8 cellular contexts compared by ENCODE assay signal in genomic region chr13:73000027-73000674, GRCh38. TPM values are rescaled to one million over a fixed set of nuclear protein-coding genes. Genes with fewer than 3 reads are reported as not detected.
A peak's percentile ranks its signal among the peaks of the same experiment; 100 is the strongest.
DNase-seq lines count a peak whose midpoint lies in the region; ATAC-seq and TF ChIP-seq lines count a peak whose summit lies in the region.

No MANE protein-coding gene starts in this region.

- H3K27ac ChIP-seq in IMR-90 (ENCODE audit: insufficient read depth, low read length) (no peak overlapping the region), gastroesophageal sphincter (no peak overlapping the region)

- CTCF ChIA-PET in IMR-90 (lab: Yijun Ruan, JAX) = no interaction called here

- H2BK15ac ChIP-seq in IMR-90 (ENCODE audit: low read depth, low read length) = no peak overlapping the region

- no peak for TF ChIP-seq RAD21 in IMR-90 (IDR thresholded peaks at IDR 0.05; ENCODE audit: low read length)

- H3K4me1 ChIP-seq in IMR-90 (ENCODE audit: control insufficient read depth, insufficient read depth, low read length) (no peaks in the 10 kb centered on the region), gastroesophageal sphincter (no peaks in the 10 kb centered on the region)

- H3K9ac ChIP-seq in IMR-90 (ENCODE audit: low read depth, low read length) = no peak overlapping the region

- peak; percentile 74 for ATAC-seq in GM21390 (IDR thresholded peaks at IDR 0.05; ENCODE audit: unreplicated experiment)
- no peak for ATAC-seq in IMR-90 (ENCODE audit: low read depth)
- peak; percentile 82 to 86 for ATAC-seq in stimulated activated naive B cell treated with anti-CD40 and anti-IgM and Interleukin-4, amounts not matched to agents 10 μg/mL and 1 μg/mL and 100 μg/mL, for 72 hours (replicated peaks)
- ATAC-seq in gastroesophageal sphincter = no peak

- no peak for TF ChIP-seq EP300 in gastroesophageal sphincter (IDR thresholded peaks at IDR 0.05)

- POLR2A ChIA-PET in IMR-90 (lab: Charles Lee; ENCODE audit: unreplicated experiment) = no interaction called here

- H3K36me3 Mint-ChIP-seq in stimulated activated naive B cell treated with anti-CD40 and anti-IgM and Interleukin-4, amounts not matched to agents 10 μg/mL and 1 μg/mL and 100 μg/mL, for 72 hours = peaks cover 11 to 30% of the 10 kb centered on the region in 2 donors

- no peaks in the 10 kb centered on the region for H3K9me1 ChIP-seq in IMR-90 (ENCODE audit: insufficient read depth, low read length)

- H2AFZ ChIP-seq in IMR-90 (replicated peaks; ENCODE audit: low read length, poor library complexity) = no peak overlapping the region

- no peaks in the 10 kb centered on the region for H3K79me1 ChIP-seq in IMR-90 (ENCODE audit: low read depth in 1 of 2, low read length in 2 of 2)

- no peak overlapping the region for H2AK9ac ChIP-seq in IMR-90 (replicated peaks; ENCODE audit: low read depth, low read length, poor library complexity)

- no peak overlapping the region for H2BK5ac ChIP-seq in IMR-90 (ENCODE audit: low read depth, low read length, poor library complexity, severe bottlenecking)

- no peak overlapping the region for H4K8ac ChIP-seq in IMR-90 (ENCODE audit: low read depth in 2 of 2, low read length in 2 of 2)

- H3K36me3 ChIP-seq in IMR-90 (ENCODE audit: control insufficient read depth, insufficient read depth, low read length) (peaks cover 2% of the 10 kb centered on the region; the same call in 1 of the 2 replicates), gastroesophageal sphincter (peaks cover 0 to 41% of the 10 kb centered on the region in 2 donors)

- no peak overlapping the region for H3K4me3 ChIP-seq in IMR-90 (ENCODE audit: insufficient read depth, low read depth, low read length)
- H3K4me3 ChIP-seq in gastroesophageal sphincter = no peak overlapping the region

- no peaks in the 10 kb centered on the region for H3K27me3 Mint-ChIP-seq in stimulated activated naive B cell treated with anti-CD40 and anti-IgM and Interleukin-4, amounts not matched to agents 10 μg/mL and 1 μg/mL and 100 μg/mL, for 72 hours

- no peaks in the 10 kb centered on the region for H3K9me3 ChIP-seq in IMR-90 (ENCODE audit: control insufficient read depth, insufficient read depth, low read length)
- H3K9me3 ChIP-seq in gastroesophageal sphincter = no peaks in the 10 kb centered on the region

- TF ChIP-seq CTCF in GM10266 (IDR thresholded peaks at IDR 0.05; ENCODE audit: control insufficient read depth, insufficient read depth, low read depth, missing control alignments) (no peak), IMR-90 (conservative IDR thresholded peaks at IDR 0.05; ENCODE audit: low read depth, low read length) (no peak), gastroesophageal sphincter (IDR thresholded peaks at IDR 0.05) (no peak)

- no peak overlapping the region for H2BK20ac ChIP-seq in IMR-90 (ENCODE audit: low read depth, low read length)

- H3K4me1 Mint-ChIP-seq in stimulated activated naive B cell treated with anti-CD40 and anti-IgM and Interleukin-4, amounts not matched to agents 10 μg/mL and 1 μg/mL and 100 μg/mL, for 72 hours = peaks cover 4 to 9% of the 10 kb centered on the region in 2 donors

- dilution Hi-C loops in IMR-90 (cut with HindIII; ENCODE audit: low sequenced_read_pairs, unreplicated experiment) = no loop called here

- TF ChIP-seq POLR2A in IMR-90 (IDR thresholded peaks at IDR 0.05; ENCODE audit: low read depth, low read length) = no peak
- TF ChIP-seq POLR2A in gastroesophageal sphincter (IDR thresholded peaks at IDR 0.05) = no peak

- no peaks in the 10 kb centered on the region for H3K9me3 Mint-ChIP-seq in stimulated activated naive B cell treated with anti-CD40 and anti-IgM and Interleukin-4, amounts not matched to agents 10 μg/mL and 1 μg/mL and 100 μg/mL, for 72 hours

- WGBS in IMR-90 (ENCODE audit: extremely low coverage in 2 of 2, insufficient read length in 1 of 2), 2 experiments = 100% methylated on average over 1 of the region's 4 CpGs; no CpG with 5 or more reads in 1 of the 2 experiments
- 77 to 78% methylated on average over 3 to 4 of the region's 4 CpGs for WGBS in gastroesophageal sphincter (ENCODE audit: low coverage in 1 of 2), 2 donors

- no TSS peak for BruUV-seq in IMR-90 (replicated peaks; lab: Mats Ljungman, UMichigan)

- H3K23ac ChIP-seq in IMR-90 (ENCODE audit: low read depth, low read length) = no peak overlapping the region

- H3K56ac ChIP-seq in IMR-90 (ENCODE audit: extremely low read depth, insufficient read depth, low read length) = no peak overlapping the region

- DNase-seq in GM10266 (ENCODE audit: extremely low spot score) (peak; percentile 40), IMR-90 (peak; percentile 19), amniotic stem cell (lab: John Stamatoyannopoulos, UW) (peak; percentile 9), NCI-H2227 (lab: John Stamatoyannopoulos, UW; ENCODE audit: unreplicated experiment) (no peak), GOT3 (lab: John Stamatoyannopoulos, UW) (no peak)
- no peak for DNase-seq in stimulated activated naive B cell treated with anti-CD40 and anti-IgM and Interleukin-4, amounts not matched to agents 10 μg/mL and 1 μg/mL and 100 μg/mL, for 72 hours

- peak overlapping the region; percentile 5 for H3K27ac Mint-ChIP-seq in stimulated activated naive B cell treated with anti-CD40 and anti-IgM and Interleukin-4, amounts not matched to agents 10 μg/mL and 1 μg/mL and 100 μg/mL, for 72 hours

- H4K5ac ChIP-seq in IMR-90 (ENCODE audit: low read depth, low read length) = no peak overlapping the region

- H4K91ac ChIP-seq in IMR-90 (ENCODE audit: insufficient read depth, low read depth, low read length) = no peak overlapping the region

- H4K20me1 ChIP-seq in IMR-90 (ENCODE audit: insufficient read depth, low read length) = no peaks in the 10 kb centered on the region

- H3K27me3 ChIP-seq in IMR-90 (ENCODE audit: control insufficient read depth, insufficient read depth, low read length) (no peaks in the 10 kb centered on the region), gastroesophageal sphincter (no peaks in the 10 kb centered on the region)

- no peak overlapping the region for H3K4me2 ChIP-seq in IMR-90 (ENCODE audit: low read depth, low read length)

- H3K4me3 Mint-ChIP-seq in stimulated activated naive B cell treated with anti-CD40 and anti-IgM and Interleukin-4, amounts not matched to agents 10 μg/mL and 1 μg/mL and 100 μg/mL, for 72 hours = no peak overlapping the region

- in situ Hi-C loops in IMR-90 (cut with MboI; ENCODE audit: low sequenced_read_pairs) = no loop called here

- intact Hi-C loops in IMR-90 (cut with micrococcal nuclease) = no loop called here

- H3K14ac ChIP-seq in IMR-90 (replicated peaks; ENCODE audit: low read depth, low read length) = no peak overlapping the region

- H3K18ac ChIP-seq in IMR-90 (ENCODE audit: low read depth, low read length) = no peak overlapping the region

- H2BK120ac ChIP-seq in IMR-90 (ENCODE audit: low read depth, low read length) = no peak overlapping the region

- no peak overlapping the region for H2AK5ac ChIP-seq in IMR-90 (ENCODE audit: low read depth, low read length)

- no peak overlapping the region for H3K4ac ChIP-seq in IMR-90 (ENCODE audit: low read depth, low read length)

TF ChIP-seq in IMR-90, 13 proteins besides CTCF, POLR2A, EP300 and RAD21:
- TF ChIP-seq MAFK (IDR thresholded peaks at IDR 0.05; ENCODE audit: low read depth, low read length) (peak; percentile 8; the same call in 1 of the 2 replicates), RFX5 (IDR thresholded peaks at IDR 0.05; ENCODE audit: low read depth, low read length) (no peak), MXI1 (IDR thresholded peaks at IDR 0.05; ENCODE audit: borderline replicate concordance, low read depth, low read length) (no peak), NFE2L2 (IDR thresholded peaks at IDR 0.05; ENCODE audit: low read depth, low read length) (no peak), RCOR1 (IDR thresholded peaks at IDR 0.05; ENCODE audit: insufficient replicate concordance, low read length) (no peak)

RNA-seq across cellular contexts. Expression of gene KLF5, which starts 58.7 kb away (rescaled TPM):
- 4.4 and 5.4 TPM in 2 replicates for total RNA-seq in IMR-90 (2012; rRNA removed)
- 8.8 and 11.2 TPM in 2 replicates for polyA plus RNA-seq in IMR-90 (2012; rRNA removed)
- 1.9 and 4.8 TPM in 2 replicates for polyA plus RNA-seq in IMR-90 (2012; cell fraction: cytosol; rRNA removed)
- 3.7 and 10.8 TPM in 2 replicates for polyA plus RNA-seq in IMR-90 (2012; cell fraction: nucleus; rRNA removed; ENCODE audit: low replicate concordance)
- 10 to 100 TPM in 1 of 4 donors, 1 to 10 TPM in 3; 2.5 to 22.7 (median 4.9) TPM for total RNA-seq in gastroesophageal sphincter

Comparison
In these comparisons a context has a peak if more than half of its experiments do, and no peak if none do; other contexts are left out.
1. DNase-seq: peak in GM10266 (single experiment), IMR-90 (single experiment) and amniotic stem cell (single experiment); none in stimulated activated naive B cell treated with anti-CD40 and anti-IgM and Interleukin-4, amounts not matched to agents 10 μg/mL and 1 μg/mL and 100 μg/mL, for 72 hours (single experiment), NCI-H2227 (single experiment) and GOT3 (single experiment).
2. ATAC-seq: peak in GM21390 (single experiment) and stimulated activated naive B cell treated with anti-CD40 and anti-IgM and Interleukin-4, amounts not matched to agents 10 μg/mL and 1 μg/mL and 100 μg/mL, for 72 hours (2 of 2); none in IMR-90 (single experiment) and gastroesophageal sphincter (single experiment).